1 cellular context compared by ENCODE assay signal in genomic region chr3:93973160-93974126, GRCh38.
TF ChIP-seq lines count a peak whose summit lies in the region.

Gene PROS1 (minus strand): TSS chr3:93973896. CDS start chr3:93973749, 147 bp downstream.

TF ChIP-seq in K562, 482 proteins besides CTCF, POLR2A, EP300 and RAD21 (continued from another document and continues in another):
- TF ChIP-seq E2F6 (IDR thresholded peaks at IDR 0.05; ENCODE audit: borderline replicate concordance in 1 of 2, extremely low read depth in 1 of 2, insufficient read depth in 1 of 2, insufficient read length in 1 of 2, low read depth in 1 of 2, low read length in 1 of 2, poor library complexity in 1 of 2, severe bottlenecking in 1 of 2) (peak in 1 of 2 experiments; percentile 36), TGIF2 (CRISPR knock-in tag; IDR thresholded peaks at IDR 0.05) (no peak), ZNF584 (CRISPR knock-in tag; IDR thresholded peaks at IDR 0.05; ENCODE audit: low read depth) (no peak), ZNF124 (CRISPR knock-in tag; IDR thresholded peaks at IDR 0.05) (no peak), SIX5 (IDR thresholded peaks at IDR 0.05; ENCODE audit: borderline replicate concordance in 1 of 2, insufficient read depth in 1 of 2, low read depth in 1 of 2, low read length in 2 of 2) (no peak), ZNF766 (CRISPR knock-in tag; conservative IDR thresholded peaks at IDR 0.05) (no peak), HNRNPL (IDR thresholded peaks at IDR 0.05; ENCODE audit: low read depth, low read length) (no peak), HDAC3 (IDR thresholded peaks at IDR 0.05; ENCODE audit: borderline replicate concordance, partially characterized antibody) (no peak), SMARCC2 (IDR thresholded peaks at IDR 0.05; ENCODE audit: low read depth) (no peak), SREBF2 (CRISPR knock-in tag; IDR thresholded peaks at IDR 0.05) (no peak), GABPB2 (CRISPR knock-in tag; conservative IDR thresholded peaks at IDR 0.05) (no peak), FOXP1 (CRISPR knock-in tag; IDR thresholded peaks at IDR 0.05) (peak; percentile 80; the same call in 1 of the 2 replicates), ZNF583 (CRISPR knock-in tag; IDR thresholded peaks at IDR 0.05) (no peak), MTA1 (IDR thresholded peaks at IDR 0.05; ENCODE audit: borderline replicate concordance) (no peak), RBM14 (IDR thresholded peaks at IDR 0.05; ENCODE audit: borderline replicate concordance, insufficient read depth, low read depth, low read length) (no peak), ILF3 (IDR thresholded peaks at IDR 0.05; ENCODE audit: borderline replicate concordance) (no peak), KLF6 (CRISPR knock-in tag; IDR thresholded peaks at IDR 0.05; ENCODE audit: borderline replicate concordance) (no peak), NR4A1 (CRISPR knock-in tag; IDR thresholded peaks at IDR 0.05) (no peak), NR4A1 (tag; IDR thresholded peaks at IDR 0.05) (no peak), DLX4 (CRISPR knock-in tag; IDR thresholded peaks at IDR 0.05) (no peak), POLR2AphosphoS2 (IDR thresholded peaks at IDR 0.05; ENCODE audit: low read length) (no peak), CBFB (CRISPR knock-in tag; IDR thresholded peaks at IDR 0.05) (no peak), TAL1 (IDR thresholded peaks at IDR 0.05) (no peak), DNMT1 (IDR thresholded peaks at IDR 0.05) (no peak), ESRRB (CRISPR knock-in tag; IDR thresholded peaks at IDR 0.05; ENCODE audit: borderline replicate concordance) (no peak), CBFA2T2 (conservative IDR thresholded peaks at IDR 0.05) (no peak), PYGO2 (tag; IDR thresholded peaks at IDR 0.05) (no peak), ZNF75A (CRISPR knock-in tag; IDR thresholded peaks at IDR 0.05) (no peak), GATAD2B (IDR thresholded peaks at IDR 0.05; ENCODE audit: borderline replicate concordance) (peak; percentile 68), ELF2 (CRISPR knock-in tag; IDR thresholded peaks at IDR 0.05) (no peak), HES1 (IDR thresholded peaks at IDR 0.05; ENCODE audit: low read depth) (no peak), POU5F1 (IDR thresholded peaks at IDR 0.05; ENCODE audit: borderline replicate concordance, low read depth, low read length, partially characterized antibody) (no peak), DIDO1 (tag; IDR thresholded peaks at IDR 0.05; ENCODE audit: low read depth) (no peak), ZNF224 (CRISPR knock-in tag; IDR thresholded peaks at IDR 0.05) (no peak), LARP7 (IDR thresholded peaks at IDR 0.05) (no peak), ZNF444 (CRISPR knock-in tag; IDR thresholded peaks at IDR 0.05) (no peak), STAT5A (IDR thresholded peaks at IDR 0.05; ENCODE audit: borderline replicate concordance, low read length) (peak; percentile 80), ZNF316 (IDR thresholded peaks at IDR 0.05) (peak; percentile 17; the same call in 1 of the 2 replicates), ZNF263 (CRISPR knock-in tag; IDR thresholded peaks at IDR 0.05; ENCODE audit: borderline replicate concordance) (no peak), ARNT (IDR thresholded peaks at IDR 0.05) (0 out of 4 replicates have a peak, but pooled peaks of 1 of the 2 experiments have one; percentile 18), PHB (CRISPR knock-in tag; IDR thresholded peaks at IDR 0.05) (no peak), ASH1L (IDR thresholded peaks at IDR 0.05; ENCODE audit: borderline replicate concordance, low read depth, partially characterized antibody) (no peak), TBP (optimal IDR thresholded peaks at IDR 0.05; ENCODE audit: low read depth, low read length) (peak; percentile 76), ZNF212 (CRISPR knock-in tag; IDR thresholded peaks at IDR 0.05) (no peak), ZNF436 (CRISPR knock-in tag; IDR thresholded peaks at IDR 0.05) (no peak), FOXK2 (conservative IDR thresholded peaks at IDR 0.05 in 1 of 2, IDR thresholded peaks at IDR 0.05 in 1 of 2; ENCODE audit: low read depth in 2 of 2) (peak; percentile 94 to 97), HMG20B (CRISPR knock-in tag; IDR thresholded peaks at IDR 0.05) (no peak), MLLT1 (IDR thresholded peaks at IDR 0.05) (0 out of 4 replicates have a peak, but pooled peaks of 1 of the 2 experiments have one; percentile 20), SAP30 (IDR thresholded peaks at IDR 0.05; ENCODE audit: borderline replicate concordance, insufficient read depth, low read depth, low read length, poor library complexity, severe bottlenecking) (no peak), BRD4 (IDR thresholded peaks at IDR 0.05) (no peak; the same call in 1 of the 2 replicates), PTTG1 (tag; IDR thresholded peaks at IDR 0.05; ENCODE audit: low read depth) (no peak), HNRNPH1 (optimal IDR thresholded peaks at IDR 0.05; ENCODE audit: low read depth, low read length) (no peak), GTF2F1 (IDR thresholded peaks at IDR 0.05; ENCODE audit: low read depth, low read length) (no peak), GATA2 (CRISPR knock-in tag; IDR thresholded peaks at IDR 0.05) (no peak), EWSR1 (IDR thresholded peaks at IDR 0.05; ENCODE audit: borderline replicate concordance, low read depth, partially characterized antibody) (no peak), POLR2G (IDR thresholded peaks at IDR 0.05; ENCODE audit: low read depth, low read length) (peak; percentile 98), CCAR2 (IDR thresholded peaks at IDR 0.05; ENCODE audit: low read depth, low read length) (no peak), HDAC6 (IDR thresholded peaks at IDR 0.05; ENCODE audit: low read depth, low read length) (no peak)
- TF ChIP-seq, protein P1, sequence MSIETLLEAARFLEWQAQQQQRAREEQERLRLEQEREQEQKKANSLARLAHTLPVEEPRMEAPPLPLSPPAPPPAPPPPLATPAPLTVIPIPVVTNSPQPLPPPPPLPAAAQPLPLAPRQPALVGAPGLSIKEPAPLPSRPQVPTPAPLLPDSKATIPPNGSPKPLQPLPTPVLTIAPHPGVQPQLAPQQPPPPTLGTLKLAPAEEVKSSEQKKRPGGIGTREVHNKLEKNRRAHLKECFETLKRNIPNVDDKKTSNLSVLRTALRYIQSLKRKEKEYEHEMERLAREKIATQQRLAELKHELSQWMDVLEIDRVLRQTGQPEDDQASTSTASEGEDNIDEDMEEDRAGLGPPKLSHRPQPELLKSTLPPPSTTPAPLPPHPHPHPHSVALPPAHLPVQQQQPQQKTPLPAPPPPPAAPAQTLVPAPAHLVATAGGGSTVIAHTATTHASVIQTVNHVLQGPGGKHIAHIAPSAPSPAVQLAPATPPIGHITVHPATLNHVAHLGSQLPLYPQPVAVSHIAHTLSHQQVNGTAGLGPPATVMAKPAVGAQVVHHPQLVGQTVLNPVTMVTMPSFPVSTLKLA (conservative IDR thresholded peaks at IDR 0.05): peak; percentile 20 to 32; a peak in 1 of 4 replicates
- TF ChIP-seq, protein P2, sequence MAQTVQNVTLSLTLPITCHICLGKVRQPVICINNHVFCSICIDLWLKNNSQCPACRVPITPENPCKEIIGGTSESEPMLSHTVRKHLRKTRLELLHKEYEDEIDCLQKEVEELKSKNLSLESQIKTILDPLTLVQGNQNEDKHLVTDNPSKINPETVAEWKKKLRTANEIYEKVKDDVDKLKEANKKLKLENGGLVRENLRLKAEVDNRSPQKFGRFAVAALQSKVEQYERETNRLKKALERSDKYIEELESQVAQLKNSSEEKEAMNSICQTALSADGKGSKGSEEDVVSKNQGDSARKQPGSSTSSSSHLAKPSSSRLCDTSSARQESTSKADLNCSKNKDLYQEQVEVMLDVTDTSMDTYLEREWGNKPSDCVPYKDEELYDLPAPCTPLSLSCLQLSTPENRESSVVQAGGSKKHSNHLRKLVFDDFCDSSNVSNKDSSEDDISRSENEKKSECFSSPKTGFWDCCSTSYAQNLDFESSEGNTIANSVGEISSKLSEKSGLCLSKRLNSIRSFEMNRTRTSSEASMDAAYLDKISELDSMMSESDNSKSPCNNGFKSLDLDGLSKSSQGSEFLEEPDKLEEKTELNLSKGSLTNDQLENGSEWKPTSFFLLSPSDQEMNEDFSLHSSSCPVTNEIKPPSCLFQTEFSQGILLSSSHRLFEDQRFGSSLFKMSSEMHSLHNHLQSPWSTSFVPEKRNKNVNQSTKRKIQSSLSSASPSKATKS (CRISPR knock-in tag; IDR thresholded peaks at IDR 0.05): no peak
- TF ChIP-seq, protein P3, sequence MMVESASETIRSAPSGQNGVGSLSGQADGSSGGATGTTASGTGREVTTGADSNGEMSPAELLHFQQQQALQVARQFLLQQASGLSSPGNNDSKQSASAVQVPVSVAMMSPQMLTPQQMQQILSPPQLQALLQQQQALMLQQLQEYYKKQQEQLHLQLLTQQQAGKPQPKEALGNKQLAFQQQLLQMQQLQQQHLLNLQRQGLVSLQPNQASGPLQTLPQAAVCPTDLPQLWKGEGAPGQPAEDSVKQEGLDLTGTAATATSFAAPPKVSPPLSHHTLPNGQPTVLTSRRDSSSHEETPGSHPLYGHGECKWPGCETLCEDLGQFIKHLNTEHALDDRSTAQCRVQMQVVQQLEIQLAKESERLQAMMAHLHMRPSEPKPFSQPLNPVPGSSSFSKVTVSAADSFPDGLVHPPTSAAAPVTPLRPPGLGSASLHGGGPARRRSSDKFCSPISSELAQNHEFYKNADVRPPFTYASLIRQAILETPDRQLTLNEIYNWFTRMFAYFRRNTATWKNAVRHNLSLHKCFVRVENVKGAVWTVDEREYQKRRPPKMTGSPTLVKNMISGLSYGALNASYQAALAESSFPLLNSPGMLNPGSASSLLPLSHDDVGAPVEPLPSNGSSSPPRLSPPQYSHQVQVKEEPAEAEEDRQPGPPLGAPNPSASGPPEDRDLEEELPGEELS (CRISPR knock-in tag; IDR thresholded peaks at IDR 0.05; ENCODE audit: borderline replicate concordance): no peak
- TF ChIP-seq, protein P4, sequence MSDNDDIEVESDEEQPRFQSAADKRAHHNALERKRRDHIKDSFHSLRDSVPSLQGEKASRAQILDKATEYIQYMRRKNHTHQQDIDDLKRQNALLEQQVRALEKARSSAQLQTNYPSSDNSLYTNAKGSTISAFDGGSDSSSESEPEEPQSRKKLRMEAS (CRISPR knock-in tag; IDR thresholded peaks at IDR 0.05): no peak
- TF ChIP-seq, protein P5, sequence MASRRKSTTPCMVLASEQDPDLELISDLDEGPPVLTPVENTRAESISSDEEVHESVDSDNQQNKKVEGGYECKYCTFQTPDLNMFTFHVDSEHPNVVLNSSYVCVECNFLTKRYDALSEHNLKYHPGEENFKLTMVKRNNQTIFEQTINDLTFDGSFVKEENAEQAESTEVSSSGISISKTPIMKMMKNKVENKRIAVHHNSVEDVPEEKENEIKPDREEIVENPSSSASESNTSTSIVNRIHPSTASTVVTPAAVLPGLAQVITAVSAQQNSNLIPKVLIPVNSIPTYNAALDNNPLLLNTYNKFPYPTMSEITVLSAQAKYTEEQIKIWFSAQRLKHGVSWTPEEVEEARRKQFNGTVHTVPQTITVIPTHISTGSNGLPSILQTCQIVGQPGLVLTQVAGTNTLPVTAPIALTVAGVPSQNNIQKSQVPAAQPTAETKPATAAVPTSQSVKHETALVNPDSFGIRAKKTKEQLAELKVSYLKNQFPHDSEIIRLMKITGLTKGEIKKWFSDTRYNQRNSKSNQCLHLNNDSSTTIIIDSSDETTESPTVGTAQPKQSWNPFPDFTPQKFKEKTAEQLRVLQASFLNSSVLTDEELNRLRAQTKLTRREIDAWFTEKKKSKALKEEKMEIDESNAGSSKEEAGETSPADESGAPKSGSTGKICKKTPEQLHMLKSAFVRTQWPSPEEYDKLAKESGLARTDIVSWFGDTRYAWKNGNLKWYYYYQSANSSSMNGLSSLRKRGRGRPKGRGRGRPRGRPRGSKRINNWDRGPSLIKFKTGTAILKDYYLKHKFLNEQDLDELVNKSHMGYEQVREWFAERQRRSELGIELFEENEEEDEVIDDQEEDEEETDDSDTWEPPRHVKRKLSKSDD (conservative IDR thresholded peaks at IDR 0.05; ENCODE audit: low read length): no peak
- TF ChIP-seq, protein P6, sequence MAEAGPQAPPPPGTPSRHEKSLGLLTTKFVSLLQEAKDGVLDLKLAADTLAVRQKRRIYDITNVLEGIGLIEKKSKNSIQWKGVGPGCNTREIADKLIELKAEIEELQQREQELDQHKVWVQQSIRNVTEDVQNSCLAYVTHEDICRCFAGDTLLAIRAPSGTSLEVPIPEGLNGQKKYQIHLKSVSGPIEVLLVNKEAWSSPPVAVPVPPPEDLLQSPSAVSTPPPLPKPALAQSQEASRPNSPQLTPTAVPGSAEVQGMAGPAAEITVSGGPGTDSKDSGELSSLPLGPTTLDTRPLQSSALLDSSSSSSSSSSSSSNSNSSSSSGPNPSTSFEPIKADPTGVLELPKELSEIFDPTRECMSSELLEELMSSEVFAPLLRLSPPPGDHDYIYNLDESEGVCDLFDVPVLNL (CRISPR knock-in tag; IDR thresholded peaks at IDR 0.05; ENCODE audit: low read depth): no peak
